ENCODE assay signal across 10 cellular contexts in the genomic region with DNA sequence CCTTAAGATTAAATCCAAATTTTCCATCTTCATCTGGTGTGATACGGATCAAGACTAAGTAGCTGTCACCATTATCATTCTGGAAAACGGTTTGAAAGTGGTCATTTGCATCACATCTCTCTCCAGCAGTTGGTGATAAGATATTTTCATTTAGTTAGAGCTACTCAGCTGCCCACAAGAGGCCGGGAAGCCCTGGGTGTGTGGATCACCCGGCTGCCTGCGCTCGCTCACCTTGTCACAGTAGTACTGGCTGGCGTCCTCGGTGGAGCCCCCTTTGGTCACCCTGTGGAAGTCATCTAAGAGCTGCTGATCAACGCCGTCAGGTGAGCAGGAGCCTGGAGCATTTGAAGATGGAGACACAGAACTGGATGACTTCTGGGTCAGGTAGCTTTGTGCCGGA.
DNase-seq lines count a peak whose midpoint lies in the region; ATAC-seq and TF ChIP-seq lines count a peak whose summit lies in the region.
"Had no signal": no experiment of that assay in that cellular context is flagged by ENCODE, and none has a peak within 500 bp of the region (broad histone marks: within the 10 kb centered on the region; RNA-seq: fewer than 3 reads in every experiment).

No MANE protein-coding gene starts in this region.

- H3K27ac Mint-ChIP-seq in T-helper 2 cell treated with Interferon-gamma antibody and Interleukin-4, amounts not matched to agents 5 μg/mL and 100 μg/mL, for 36 hours, result peak overlapping the region; percentile 35

- no peaks in the 10 kb centered on the region for H3K9me3 ChIP-seq in BLaER1 treated with 17β-estradiol and CSF1 and Interleukin-3, amounts not matched to agents 10 nM and 100 nM (replicated peaks in 1 of 11)
- H3K9me3 ChIP-seq in iPS DF 6.9 (ENCODE audit: control insufficient read depth, insufficient read depth, low read length), result no peaks in the 10 kb centered on the region
- H3K9me3 ChIP-seq: left lung had no signal

- no peaks in the 10 kb centered on the region for H3K27me3 Mint-ChIP-seq in T-helper 2 cell treated with Interferon-gamma antibody and Interleukin-4, amounts not matched to agents 5 μg/mL and 100 μg/mL, for 36 hours (ENCODE audit: low read depth)

- H3K4me3 ChIP-seq in BLaER1 treated with 17β-estradiol and CSF1 and Interleukin-3, amounts not matched to agents 10 nM and 100 nM, result no peak overlapping the region
- no peak overlapping the region for H3K4me3 ChIP-seq in iPS DF 6.9 (ENCODE audit: low read length)
- H3K4me3 ChIP-seq: left lung had no signal

- no CpG with 5 or more reads among the region's 11 CpGs for WGBS in iPS DF 6.9 (ENCODE audit: insufficient coverage, insufficient read length)

- no peaks in the 10 kb centered on the region for H3K36me3 Mint-ChIP-seq in T-helper 2 cell treated with Interferon-gamma antibody and Interleukin-4, amounts not matched to agents 5 μg/mL and 100 μg/mL, for 36 hours (ENCODE audit: low read depth)

- no peak overlapping the region for H3K9ac ChIP-seq in BLaER1 treated with 17β-estradiol and CSF1 and Interleukin-3, amounts not matched to agents 10 nM and 100 nM

- no peaks in the 10 kb centered on the region; a peak in 1 of 22 replicates for H4K20me1 ChIP-seq in BLaER1 treated with 17β-estradiol and CSF1 and Interleukin-3, amounts not matched to agents 10 nM and 100 nM

- peaks cover 20% of the 10 kb centered on the region for H3K4me1 Mint-ChIP-seq in T-helper 2 cell treated with Interferon-gamma antibody and Interleukin-4, amounts not matched to agents 5 μg/mL and 100 μg/mL, for 36 hours (ENCODE audit: low read depth)

- no peaks in the 10 kb centered on the region for H3K36me3 ChIP-seq in BLaER1 treated with 17β-estradiol and CSF1 and Interleukin-3, amounts not matched to agents 10 nM and 100 nM
- H3K36me3 ChIP-seq in iPS DF 6.9 (ENCODE audit: control insufficient read depth, insufficient read depth, low read length), result no peaks in the 10 kb centered on the region

- peak overlapping the region in 6 of 11 experiments; percentile 17 to 63 (median 48); a peak in 7 of 22 replicates for H3K4me2 ChIP-seq in BLaER1 treated with 17β-estradiol and CSF1 and Interleukin-3, amounts not matched to agents 10 nM and 100 nM

- H3K4me1 ChIP-seq in BLaER1 treated with 17β-estradiol and CSF1 and Interleukin-3, amounts not matched to agents 10 nM and 100 nM, result peaks cover 4 to 59% (median 37%) of the 10 kb centered on the region in 10 experiments; a peak in 18 of 20 replicates
- peaks cover 4% of the 10 kb centered on the region; the same call in 1 of the 2 replicates for H3K4me1 ChIP-seq in iPS DF 6.9 (ENCODE audit: control insufficient read depth, insufficient read depth, low read length)
- H3K4me1 ChIP-seq: left lung had no signal

- H3K27ac ChIP-seq in BLaER1 treated with 17β-estradiol and CSF1 and Interleukin-3, amounts not matched to agents 10 nM and 100 nM, result no peak overlapping the region
- H3K27ac ChIP-seq in iPS DF 6.9 (ENCODE audit: low read length), result no peak overlapping the region
- H3K27ac ChIP-seq: left lung had no signal

- peak overlapping the region; percentile 39 for H3K4me3 Mint-ChIP-seq in T-helper 2 cell treated with Interferon-gamma antibody and Interleukin-4, amounts not matched to agents 5 μg/mL and 100 μg/mL, for 36 hours

- TF ChIP-seq CTCF in GM13977 (IDR thresholded peaks at IDR 0.05; ENCODE audit: extremely low read depth, insufficient read depth, missing control alignments), result peak; percentile 24

- no peaks in the 10 kb centered on the region for H3K9me3 Mint-ChIP-seq in T-helper 2 cell treated with Interferon-gamma antibody and Interleukin-4, amounts not matched to agents 5 μg/mL and 100 μg/mL, for 36 hours

- ATAC-seq in GM21381 (IDR thresholded peaks at IDR 0.05; ENCODE audit: unreplicated experiment), result no peak

- DNase-seq in GM13977 (ENCODE audit: low spot score) (no peak), iPS DF 6.9 (ENCODE audit: low read depth, low spot score) (peak; percentile 58), RKO (ENCODE audit: low spot score) (no peak), GF-D8 (lab: John Stamatoyannopoulos, UW) (no peak), mucosa of gallbladder (ENCODE audit: low spot score) (no peak)
- DNase-seq in T-helper 2 cell treated with Interferon-gamma antibody and Interleukin-4, amounts not matched to agents 5 μg/mL and 100 μg/mL, for 36 hours (ENCODE audit: low spot score), result peak; percentile 69
- DNase-seq: left lung, NCI-H226 had no signal

- in situ Hi-C loops in GM13977 (cut with MboI; ENCODE audit: low pct_unique_long_range_greater_than_20kb, low sequenced_read_pairs, unreplicated experiment), result no loop called here

- peaks cover 0 to 22% (median 0%) of the 10 kb centered on the region in 11 experiments; a peak in 4 of 22 replicates for H3K27me3 ChIP-seq in BLaER1 treated with 17β-estradiol and CSF1 and Interleukin-3, amounts not matched to agents 10 nM and 100 nM
- H3K27me3 ChIP-seq in iPS DF 6.9 (ENCODE audit: control insufficient read depth, insufficient read depth, low read length), result no peaks in the 10 kb centered on the region
- H3K27me3 ChIP-seq: left lung had no signal

Comparison
In these comparisons a context has a peak if more than half of its experiments do, and no peak if none do; other contexts are left out.
1. DNase-seq: peak in T-helper 2 cell treated with Interferon-gamma antibody and Interleukin-4, amounts not matched to agents 5 μg/mL and 100 μg/mL, for 36 hours (single experiment) and iPS DF 6.9 (single experiment); none in GM13977 (single experiment), RKO (single experiment), GF-D8 (single experiment) and mucosa of gallbladder (single experiment).